Comparison of ENCODE assay signal across 9 cellular contexts in genomic region chr9:114662081-114662989, GRCh38. TPM values are rescaled to one million over a fixed set of nuclear protein-coding genes. Genes with fewer than 3 reads are reported as not detected.
DNase-seq lines count a peak whose midpoint lies in the region; ATAC-seq and TF ChIP-seq lines count a peak whose summit lies in the region.
"Had no signal": no experiment of that assay in that cellular context is flagged by ENCODE, and none has a peak within 500 bp of the region (broad histone marks: within the 10 kb centered on the region; RNA-seq: fewer than 3 reads in every experiment).

No MANE protein-coding gene starts in this region.

- no peak for TF ChIP-seq POLR2A in adrenal gland (IDR thresholded peaks at IDR 0.05)

- H3K27ac ChIP-seq in SU-DHL-6 (ENCODE audit: low read depth, low read length) = no peak overlapping the region
- H3K27ac ChIP-seq in adrenal gland = no peak overlapping the region

- no peaks in the 10 kb centered on the region for H3K9me2 ChIP-seq in SU-DHL-6 (replicated peaks; ENCODE audit: insufficient read depth, low read length)

- WGBS in adrenal gland, 4 donors = 27 to 36% (median 33%) methylated on average over 10 of the region's 10 CpGs

- peak; percentile 82 for ATAC-seq in GM19023 (IDR thresholded peaks at IDR 0.05; ENCODE audit: unreplicated experiment)
- ATAC-seq in HG03521 (IDR thresholded peaks at IDR 0.05; ENCODE audit: unreplicated experiment) = peak; percentile 79

- no peaks in the 10 kb centered on the region for H4K20me1 ChIP-seq in SU-DHL-6 (ENCODE audit: low read depth, low read length)

- TF ChIP-seq CTCF in BJ (IDR thresholded peaks at IDR 0.05; ENCODE audit: insufficient read depth, low read depth, low read length) (peak; percentile 89), SU-DHL-6 (IDR thresholded peaks at IDR 0.05; ENCODE audit: insufficient read depth, low read length, poor library complexity, severe bottlenecking) (peak; percentile 69), adrenal gland (IDR thresholded peaks at IDR 0.05) (peak; percentile 51 to 72 (median 67))

- intact Hi-C loops in adrenal gland (cut with DNase I) = loop anchor here in 1 of 2 donors (5.0 kb wide), 1 partner anchor 350 kb away; no protein-coding TSS in a partner anchor

- DNase-seq in BJ (ENCODE audit: low read depth) = no peak
- peak; percentile 23 to 65 (median 42) for DNase-seq in adrenal gland
- peak; percentile 26 to 37 for DNase-seq in hippocampal formation (lab: John Stamatoyannopoulos, UW)
- DNase-seq in stimulated activated CD4-positive, alpha-beta T cell treated with anti-CD3 and anti-CD28 coated beads, Interleukin-1b, Interleukin-23, amount 100 ng/mL, for 1 hour (ENCODE audit: low read depth in 2 of 2) = peak; percentile 36 to 40
- no peak for DNase-seq in occipital lobe (lab: John Stamatoyannopoulos, UW)

- no peak overlapping the region for H3K9ac ChIP-seq in SU-DHL-6 (ENCODE audit: low read length)

- H3K27me3 ChIP-seq in BJ (ENCODE audit: control insufficient read depth, insufficient read depth, low read length) (peaks cover 8% of the 10 kb centered on the region), SU-DHL-6 (ENCODE audit: low read length) (no peaks in the 10 kb centered on the region), adrenal gland (no peaks in the 10 kb centered on the region)

- H3K4me2 ChIP-seq in SU-DHL-6 (ENCODE audit: low read depth, low read length, poor library complexity, severe bottlenecking) = no peak overlapping the region

- H3K4me3 ChIP-seq in BJ (ENCODE audit: low read depth, low read length) (no peak overlapping the region), SU-DHL-6 (ENCODE audit: insufficient read depth, low read length, poor library complexity, severe bottlenecking) (no peak overlapping the region), adrenal gland (no peak overlapping the region)

- H3K36me3 ChIP-seq in BJ (ENCODE audit: control insufficient read depth, insufficient read depth, low read length) (no peaks in the 10 kb centered on the region), SU-DHL-6 (ENCODE audit: low read length) (no peaks in the 10 kb centered on the region), adrenal gland (replicated peaks in 1 of 2) (no peaks in the 10 kb centered on the region)

- no peak overlapping the region for H2AFZ ChIP-seq in SU-DHL-6 (ENCODE audit: low read depth, low read length, severe bottlenecking)

- H3K9me3 ChIP-seq in SU-DHL-6 (ENCODE audit: insufficient read depth, low read length) (no peaks in the 10 kb centered on the region), adrenal gland (replicated peaks in 1 of 3) (no peaks in the 10 kb centered on the region)

- no peaks in the 10 kb centered on the region for H3K4me1 ChIP-seq in adrenal gland (replicated peaks in 1 of 2)

- no peaks in the 10 kb centered on the region for H3F3A ChIP-seq in SU-DHL-6 (ENCODE audit: insufficient read depth)

- no peaks in the 10 kb centered on the region for H3K79me2 ChIP-seq in SU-DHL-6 (ENCODE audit: insufficient read depth, low read length)

- CTCF ChIA-PET in BJ (lab: Yijun Ruan, JAX) = interaction anchor here (0.6 to 4.0 kb wide), 35 partner anchors 9 to 612 kb away, joined by 3 to 28 read pairs (median 4); partner anchors contain the start of gene TEX48

- POLR2A ChIA-PET in BJ (lab: Charles Lee) = no interaction called here

RNA-seq across cellular contexts. Expression of gene TEX53, which starts 4.7 kb away (rescaled TPM):
- polyA plus RNA-seq in BJ (2011; rRNA removed) = not detected in 2 replicates
- polyA minus RNA-seq in BJ (2011; rRNA and poly(A)+ RNA removed) = not detected in 2 replicates
- total RNA-seq in adrenal gland = not detected
- not detected for polyA plus RNA-seq in adrenal gland
- not detected for total RNA-seq in occipital lobe
- total RNA-seq: urinary bladder had no signal
- polyA plus RNA-seq: urinary bladder had no signal

RNA-seq across cellular contexts. Expression of gene TEX48, which starts 19.7 kb away (rescaled TPM):
- not detected in 2 replicates for polyA plus RNA-seq in BJ (2011; rRNA removed)
- polyA minus RNA-seq in BJ (2011; rRNA and poly(A)+ RNA removed) = not detected in 2 replicates
- not detected for total RNA-seq in adrenal gland
- polyA plus RNA-seq in adrenal gland = not detected
- not detected for total RNA-seq in occipital lobe
- total RNA-seq: urinary bladder had no signal
- polyA plus RNA-seq: urinary bladder had no signal

RNA-seq across cellular contexts. Expression of gene TMEM268, which starts 51.2 kb away (rescaled TPM):
- polyA plus RNA-seq in BJ (2011; rRNA removed) (11.8 and 18.4 TPM in 2 replicates), adrenal gland (10 to 100 TPM in 1 of 3 donors, 1 to 10 TPM in 2; 5.7 to 19.2 (median 6.8) TPM)
- polyA minus RNA-seq in BJ (2011; rRNA and poly(A)+ RNA removed) = 11.9 and 20.2 TPM in 2 replicates
- total RNA-seq in adrenal gland (10 to 100 TPM; 12.8 to 20.5 (median 17.9) TPM), occipital lobe (24.3 TPM)

Comparison
In these comparisons a context has a peak if more than half of its experiments do, and no peak if none do; other contexts are left out.
1. DNase-seq: peak in adrenal gland (7 of 7), hippocampal formation (2 of 2) and stimulated activated CD4-positive, alpha-beta T cell treated with anti-CD3 and anti-CD28 coated beads, Interleukin-1b, Interleukin-23, amount 100 ng/mL, for 1 hour (2 of 2); none in BJ (single experiment) and occipital lobe (single experiment).
2. Peak in every context shown above with its lines, with median percentiles within 50 percentile points of each other: CTCF ChIP-seq.